In genomic region chr1:109655624-109656519, GRCh38 we compare ENCODE assay signal across 8 cellular contexts. TPM values are rescaled to one million over a fixed set of nuclear protein-coding genes. Genes with fewer than 3 reads are reported as not detected.
DNase-seq lines count a peak whose midpoint lies in the region; ATAC-seq and TF ChIP-seq lines count a peak whose summit lies in the region.

Gene GSTM4 (plus strand): TSS chr1:109656099. CDS start chr1:109656390, 291 bp downstream.

- no peaks in the 10 kb centered on the region for H3F3A ChIP-seq in PC-3 (ENCODE audit: low read length, unreplicated experiment)

- H4K20me1 ChIP-seq in PC-3 (ENCODE audit: low read length): no peaks in the 10 kb centered on the region

- ATAC-seq in CD8-positive, alpha-beta T cell: peak; percentile 86
- ATAC-seq in GM19328 (IDR thresholded peaks at IDR 0.05; ENCODE audit: unreplicated experiment) (peak; percentile 84), HG03460 (IDR thresholded peaks at IDR 0.05; ENCODE audit: unreplicated experiment) (peak; percentile 91), PC-3 (peak; percentile 95)

- H3K27ac ChIP-seq in CD8-positive, alpha-beta T cell (ENCODE audit: low read depth, low read length): peak within 1 kb of the TSS; percentile 55
- H3K27ac ChIP-seq in PC-3 (ENCODE audit: low read length) (no peak within 1 kb of the TSS), esophagus squamous epithelium (peak within 1 kb of the TSS; percentile 79 to 91 (median 85)), muscle layer of duodenum (ENCODE audit: low read length) (peak within 1 kb of the TSS; percentile 92)

- no peaks in the 10 kb centered on the region for H3K27me3 Mint-ChIP-seq in CD8-positive, alpha-beta T cell (ENCODE audit: low read depth)

- H3K4me1 ChIP-seq in CD8-positive, alpha-beta T cell (ENCODE audit: insufficient read depth, low read length): peaks cover 7% of the 10 kb centered on the region
- H3K4me1 ChIP-seq in PC-3 (ENCODE audit: insufficient read depth, low read length): peaks cover 26% of the 10 kb centered on the region
- H3K4me1 ChIP-seq in esophagus squamous epithelium: peaks cover 0 to 38% (median 16%) of the 10 kb centered on the region in 3 donors
- peaks cover 0 to 28% of the 10 kb centered on the region in 2 donors for H3K4me1 ChIP-seq in muscle layer of duodenum (ENCODE audit: control insufficient read depth in 1 of 2, insufficient read depth in 2 of 2, low read length in 2 of 2)

- peaks cover 24% of the 10 kb centered on the region for H3K36me3 Mint-ChIP-seq in CD8-positive, alpha-beta T cell

- no peaks in the 10 kb centered on the region for H3K27me3 ChIP-seq in CD8-positive, alpha-beta T cell (ENCODE audit: insufficient read depth, low read length)
- H3K27me3 ChIP-seq in PC-3 (ENCODE audit: low read length): no peaks in the 10 kb centered on the region
- no peaks in the 10 kb centered on the region for H3K27me3 ChIP-seq in esophagus squamous epithelium
- H3K27me3 ChIP-seq in muscle layer of duodenum (ENCODE audit: low read depth, low read length): no peaks in the 10 kb centered on the region

- peak within 1 kb of the TSS; percentile 66 for H3K4me3 ChIP-seq in CD8-positive, alpha-beta T cell (ENCODE audit: low read depth, low read length)
- peak within 1 kb of the TSS; percentile 98 for H3K4me3 ChIP-seq in PC-3 (ENCODE audit: low read length)
- H3K4me3 ChIP-seq in esophagus squamous epithelium: peak within 1 kb of the TSS; percentile 57 to 82 (median 72)
- H3K4me3 ChIP-seq in muscle layer of duodenum (ENCODE audit: low read depth in 1 of 2, low read length in 2 of 2): peak within 1 kb of the TSS; percentile 75 to 81

- no peak for TF ChIP-seq CTCF in CD8-positive, alpha-beta T cell (IDR thresholded peaks at IDR 0.05)
- no peak for TF ChIP-seq CTCF in PC-3 (conservative IDR thresholded peaks at IDR 0.05; ENCODE audit: low read depth, low read length)
- no peak for TF ChIP-seq CTCF in esophagus squamous epithelium (IDR thresholded peaks at IDR 0.05)

- 0% methylated on average over 9 to 33 of the region's 53 CpGs for WGBS in esophagus squamous epithelium, 2 donors

- H3K4me2 ChIP-seq in PC-3 (ENCODE audit: low read length): peak within 1 kb of the TSS; percentile 100

- TSS peak; percentile 86 for BruUV-seq in PC-3 (replicated peaks; lab: Mats Ljungman, UMichigan)

- CTCF ChIA-PET in CD8-positive, alpha-beta T cell (lab: Charles Lee): interaction anchor here (0.6 to 10.8 kb wide), 4 partner anchors 16 to 328 kb away, joined by 3 to 177 read pairs (median 8); partner anchors contain the start of gene AHCYL1
- CTCF ChIA-PET in PC-3 (lab: Charles Lee): interaction anchor here (0.5 to 1.0 kb wide), 3 partner anchors 16 to 330 kb away, joined by 3 to 7 read pairs (median 4); no protein-coding TSS in a partner anchor

- intact Hi-C loops in CD8-positive, alpha-beta T cell (cut with DNase I, micrococcal nuclease): loop anchor here in 1 of 2 experiments (1.0 to 5.0 kb wide), 2 partner anchors 13 to 86 kb away; partner anchors contain the start of gene GSTM3
- intact Hi-C loops in PC-3 (cut with micrococcal nuclease) (no loop called here), esophagus squamous epithelium (cut with DNase I) (no loop called here)

- no peaks in the 10 kb centered on the region for H3K9me3 Mint-ChIP-seq in CD8-positive, alpha-beta T cell

- peak in 2 of 4 donors; percentile 44 to 53 for TF ChIP-seq POLR2A in esophagus squamous epithelium (IDR thresholded peaks at IDR 0.05)

- H3K27ac Mint-ChIP-seq in CD8-positive, alpha-beta T cell: peak within 1 kb of the TSS; percentile 90

- POLR2A ChIA-PET in CD8-positive, alpha-beta T cell (lab: Charles Lee): interaction anchor here (0.7 to 1.9 kb wide), 4 partner anchors 12 to 16 kb away, joined by 3 to 4 read pairs (median 3); no protein-coding TSS in a partner anchor
- POLR2A ChIA-PET in PC-3 (lab: Charles Lee; ENCODE audit: unreplicated experiment): no interaction called here

- H3K79me2 ChIP-seq in PC-3 (ENCODE audit: low read length): no peaks in the 10 kb centered on the region

- H3K36me3 ChIP-seq in CD8-positive, alpha-beta T cell (ENCODE audit: insufficient read depth, low read length): no peaks in the 10 kb centered on the region
- no peaks in the 10 kb centered on the region for H3K36me3 ChIP-seq in PC-3 (ENCODE audit: low read depth, low read length)
- peaks cover 0 to 27% (median 4%) of the 10 kb centered on the region in 3 donors for H3K36me3 ChIP-seq in esophagus squamous epithelium
- H3K36me3 ChIP-seq in muscle layer of duodenum (ENCODE audit: control insufficient read depth in 1 of 2, insufficient read depth in 2 of 2, low read length in 2 of 2): peaks cover 14 to 26% of the 10 kb centered on the region in 2 donors

- peak within 1 kb of the TSS; percentile 59 for H3K9ac ChIP-seq in PC-3 (ENCODE audit: low read length)

- no peaks in the 10 kb centered on the region for H3K9me2 ChIP-seq in PC-3 (replicated peaks; ENCODE audit: low read length)

- peak in 6 of 7 experiments; percentile 42 to 83 (median 66) for DNase-seq in CD8-positive, alpha-beta T cell
- DNase-seq in PC-3 (peak; percentile 57), esophagus squamous epithelium (lab: John Stamatoyannopoulos, UW) (peak; percentile 16)
- DNase-seq in activated T-cell treated with anti-CD3 and anti-CD28 coated beads, Interleukin-2, amount 50 U/mL, for 48 hours: peak; percentile 84 to 87
- DNase-seq in stimulated activated CD8-positive, alpha-beta memory T cell treated with anti-CD3 and anti-CD28 coated beads, Interleukin-7, amount 100 ng/mL, for 4 hours (ENCODE audit: low read depth in 2 of 2): peak; percentile 13 to 55

- peaks cover 22% of the 10 kb centered on the region for H3K4me1 Mint-ChIP-seq in CD8-positive, alpha-beta T cell (ENCODE audit: low read depth)

- H3K4me3 Mint-ChIP-seq in CD8-positive, alpha-beta T cell: peak within 1 kb of the TSS; percentile 94

- peak within 1 kb of the TSS; percentile 100 for H2AFZ ChIP-seq in PC-3 (ENCODE audit: low read length)

- H3K9me3 ChIP-seq in CD8-positive, alpha-beta T cell (ENCODE audit: low read length): no peaks in the 10 kb centered on the region
- no peaks in the 10 kb centered on the region for H3K9me3 ChIP-seq in PC-3 (ENCODE audit: low read length)
- no peaks in the 10 kb centered on the region for H3K9me3 ChIP-seq in esophagus squamous epithelium
- no peaks in the 10 kb centered on the region for H3K9me3 ChIP-seq in muscle layer of duodenum (ENCODE audit: control insufficient read depth in 1 of 2, low read length in 2 of 2)

RNA-seq across cellular contexts. Expression of gene GSTM4, which starts in this region (rescaled TPM):
- 10 to 100 TPM in 1 of 2 experiments, 1 to 10 TPM in 1; 9.5 to 10.5 TPM for total RNA-seq in CD8-positive, alpha-beta T cell
- total RNA-seq in PC-3 (2014; rRNA removed) (24.0 and 25.9 TPM in 2 replicates), esophagus squamous epithelium (10 to 100 TPM; 13.5 to 53.5 (median 29.4) TPM)

Comparison
In these comparisons a context has a peak if more than half of its experiments do, and no peak if none do; other contexts are left out.
1. DNase-seq: peak in every context shown above with its lines; median percentile 86 in activated T-cell treated with anti-CD3 and anti-CD28 coated beads, Interleukin-2, amount 50 U/mL, for 48 hours; 66 in CD8-positive, alpha-beta T cell; 57 in PC-3; 34 in stimulated activated CD8-positive, alpha-beta memory T cell treated with anti-CD3 and anti-CD28 coated beads, Interleukin-7, amount 100 ng/mL, for 4 hours; 16 in esophagus squamous epithelium.